Comparison of ENCODE assay signal across 17 cellular contexts in genomic region chr6:168004023-168004422, GRCh38. TPM values are rescaled to one million over a fixed set of nuclear protein-coding genes. Genes with fewer than 3 reads are reported as not detected.
DNase-seq lines count a peak whose midpoint lies in the region; ATAC-seq, FAIRE-seq and TF ChIP-seq lines count a peak whose summit lies in the region.
"Had no signal": no experiment of that assay in that cellular context is flagged by ENCODE, and none has a peak within 500 bp of the region (broad histone marks: within the 10 kb centered on the region; RNA-seq: fewer than 3 reads in every experiment).

No MANE protein-coding gene starts in this region.

- no peak for TF ChIP-seq POLR2A in endothelial cell of umbilical vein (IDR thresholded peaks at IDR 0.05; ENCODE audit: low read depth, low read length)

- ATAC-seq in right cardiac atrium: no peak
- no peak for ATAC-seq in psoas muscle
- ATAC-seq in GM19328 (IDR thresholded peaks at IDR 0.05; ENCODE audit: unreplicated experiment): no peak
- ATAC-seq: GM23338 had no signal

- peak overlapping the region; percentile 47 for H2AFZ ChIP-seq in endothelial cell of umbilical vein (ENCODE audit: low read depth, low read length)
- H2AFZ ChIP-seq: GM23338 had no signal

- POLR2A ChIA-PET in endothelial cell of umbilical vein (lab: Charles Lee): no interaction called here

- CTCF ChIA-PET in endothelial cell of umbilical vein (lab: Charles Lee): interaction anchor here (0.8 to 1.2 kb wide), 2 partner anchors 9 to 28 kb away, joined by 3 to 4 read pairs; no protein-coding TSS in a partner anchor

- H3K4me3 ChIP-seq in left ventricle myocardium inferior (no peak overlapping the region), right cardiac atrium (ENCODE audit: low read length) (no peak overlapping the region), endothelial cell of umbilical vein (replicated peaks in 1 of 3; ENCODE audit: insufficient read depth in 1 of 3, low read depth in 1 of 3, low read length in 3 of 3) (no peak overlapping the region), psoas muscle (no peak overlapping the region), thymus (ENCODE audit: low read length) (no peak overlapping the region)
- H3K4me3 ChIP-seq: GM23338 had no signal

- dilution Hi-C loops in endothelial cell of umbilical vein (cut with MboI; ENCODE audit: extremely low pct_ligation_motif_present, low sequenced_read_pairs): no loop called here

- no peak overlapping the region for H3K9ac ChIP-seq in endothelial cell of umbilical vein (replicated peaks; ENCODE audit: extremely low read depth, insufficient read depth, low read length)

- H3K9me1 ChIP-seq in endothelial cell of umbilical vein (replicated peaks; ENCODE audit: control insufficient read depth, extremely low read depth, insufficient read depth, low read length): no peaks in the 10 kb centered on the region

- peak overlapping the region; percentile 55 for H3K27ac ChIP-seq in left ventricle myocardium inferior (replicated peaks)
- H3K27ac ChIP-seq in right cardiac atrium (ENCODE audit: low read length): no peak overlapping the region
- no peak overlapping the region for H3K27ac ChIP-seq in endothelial cell of umbilical vein (ENCODE audit: insufficient read depth, low read depth, low read length)
- H3K27ac ChIP-seq in psoas muscle: peak overlapping the region; percentile 46
- peak overlapping the region; percentile 33 for H3K27ac ChIP-seq in thymus (ENCODE audit: low read depth)

- H3K4me2 ChIP-seq in endothelial cell of umbilical vein (ENCODE audit: insufficient read depth, low read length): no peak overlapping the region
- H3K4me2 ChIP-seq: GM23338 had no signal

- no peak for DNase-seq in left ventricle myocardium inferior
- no peak for DNase-seq in right cardiac atrium
- DNase-seq in endothelial cell of umbilical vein (ENCODE audit: low read depth, low spot score): peak; percentile 7
- DNase-seq in psoas muscle: no peak
- DNase-seq in NCI-H524 (lab: John Stamatoyannopoulos, UW): no peak
- DNase-seq in urothelium cell line (ENCODE audit: low spot score): no peak
- DNase-seq: AML-193; C1 segment of cervical spinal cord; Calu3; CD4-positive, alpha-beta T cell; DMS 273 treated with DMSO at 0.1 percent for 48 hours; H7 had no signal

- FAIRE-seq in endothelial cell of umbilical vein (lab: Jason Lieb, UNC) (no peak), urothelium cell line (lab: Jason Lieb, UNC) (no peak)
- FAIRE-seq: A204.1 had no signal

- intact Hi-C loops in left ventricle myocardium inferior (cut with micrococcal nuclease) (no loop called here), right cardiac atrium (cut with DNase I) (no loop called here), endothelial cell of umbilical vein (cut with micrococcal nuclease) (no loop called here), psoas muscle (cut with DNase I) (no loop called here)

- H3K4me1 ChIP-seq in left ventricle myocardium inferior: peaks cover 25% of the 10 kb centered on the region
- no peaks in the 10 kb centered on the region for H3K4me1 ChIP-seq in right cardiac atrium (ENCODE audit: control insufficient read depth, insufficient read depth, low read length)
- H3K4me1 ChIP-seq in endothelial cell of umbilical vein (ENCODE audit: control insufficient read depth, extremely low read depth, insufficient read depth, low read length): peaks cover 27% of the 10 kb centered on the region
- H3K4me1 ChIP-seq in psoas muscle: no peaks in the 10 kb centered on the region
- H3K4me1 ChIP-seq in thymus (ENCODE audit: control insufficient read depth, insufficient read depth, low read length): no peaks in the 10 kb centered on the region

- TF ChIP-seq CTCF in left ventricle myocardium inferior (IDR thresholded peaks at IDR 0.05; ENCODE audit: borderline replicate concordance) (no peak), endothelial cell of umbilical vein (IDR thresholded peaks at IDR 0.05; ENCODE audit: extremely low read depth in 1 of 2, insufficient read depth in 1 of 2, low read depth in 1 of 2, low read length in 2 of 2) (no peak), psoas muscle (IDR thresholded peaks at IDR 0.05) (no peak)

- peaks cover 6% of the 10 kb centered on the region for H3K27me3 ChIP-seq in left ventricle myocardium inferior (ENCODE audit: low read depth)
- no peaks in the 10 kb centered on the region for H3K27me3 ChIP-seq in right cardiac atrium (ENCODE audit: control insufficient read depth, insufficient read depth)
- no peaks in the 10 kb centered on the region for H3K27me3 ChIP-seq in endothelial cell of umbilical vein (ENCODE audit: control insufficient read depth in 2 of 2, insufficient read depth in 2 of 2, low read length in 2 of 2)
- H3K27me3 ChIP-seq in psoas muscle (ENCODE audit: insufficient read depth in 3 of 3, low read length in 2 of 3): peaks cover 0 to 5% (median 0%) of the 10 kb centered on the region in 3 donors
- H3K27me3 ChIP-seq in thymus (ENCODE audit: control insufficient read depth, insufficient read depth): no peaks in the 10 kb centered on the region

- BruUV-seq in endothelial cell of umbilical vein (replicated peaks; lab: Mats Ljungman, UMichigan): no TSS peak

- H4K20me1 ChIP-seq in endothelial cell of umbilical vein (replicated peaks; ENCODE audit: control insufficient read depth, extremely low read depth, insufficient read depth, low read length): no peaks in the 10 kb centered on the region

- H3K9me3 ChIP-seq in left ventricle myocardium inferior (replicated peaks) (peaks cover 7% of the 10 kb centered on the region), right cardiac atrium (ENCODE audit: control insufficient read depth, low read length) (no peaks in the 10 kb centered on the region), endothelial cell of umbilical vein (replicated peaks; ENCODE audit: control insufficient read depth, insufficient read depth, low read length) (no peaks in the 10 kb centered on the region), psoas muscle (peaks cover 4% of the 10 kb centered on the region), thymus (ENCODE audit: control insufficient read depth) (no peaks in the 10 kb centered on the region)

- no peaks in the 10 kb centered on the region for H3K79me2 ChIP-seq in endothelial cell of umbilical vein (ENCODE audit: control insufficient read depth, insufficient read depth, low read length)

- no peaks in the 10 kb centered on the region for H3K36me3 ChIP-seq in left ventricle myocardium inferior
- H3K36me3 ChIP-seq in endothelial cell of umbilical vein (ENCODE audit: control insufficient read depth in 2 of 2, extremely low read depth in 1 of 2, insufficient read depth in 2 of 2, low read length in 2 of 2): no peaks in the 10 kb centered on the region
- no peaks in the 10 kb centered on the region for H3K36me3 ChIP-seq in psoas muscle (ENCODE audit: insufficient read depth in 1 of 2, low read depth in 1 of 2)
- H3K36me3 ChIP-seq in thymus (ENCODE audit: control insufficient read depth, insufficient read depth): no peaks in the 10 kb centered on the region

- WGBS in right cardiac atrium: 61% methylated on average over 7 of the region's 7 CpGs
- 57 to 67% (median 64%) methylated on average over 7 of the region's 7 CpGs for WGBS in psoas muscle, 3 donors
- 80% methylated on average over 7 of the region's 7 CpGs for WGBS in thymus

TF ChIP-seq in endothelial cell of umbilical vein, 7 proteins besides CTCF, POLR2A, EP300 and RAD21:
- TF ChIP-seq FOS (IDR thresholded peaks at IDR 0.05; ENCODE audit: borderline replicate concordance, insufficient read depth, low read length): no peak
- no peak for TF ChIP-seq MAX (IDR thresholded peaks at IDR 0.05; ENCODE audit: insufficient read depth, insufficient read length)
- TF ChIP-seq POLR2AphosphoS5 (IDR thresholded peaks at IDR 0.05; ENCODE audit: insufficient read depth, low read depth, low read length): no peak
- TF ChIP-seq EZH2 (IDR thresholded peaks at IDR 0.05; ENCODE audit: borderline replicate concordance, low read depth, low read length, severe bottlenecking): no peak
- TF ChIP-seq GATA2 (IDR thresholded peaks at IDR 0.05; ENCODE audit: insufficient read depth, insufficient read length, low read depth, low read length): no peak
- no peak for TF ChIP-seq JUN (IDR thresholded peaks at IDR 0.05; ENCODE audit: borderline replicate concordance, insufficient read depth, insufficient read length, low read depth)
- TF ChIP-seq MYC (IDR thresholded peaks at IDR 0.05; ENCODE audit: low read depth, low read length): no peak
TF ChIP-seq in endothelial cell of umbilical vein: peak in this region for 0.

RNA-seq across cellular contexts. Expression of gene KIF25, which starts 6.6 kb away (rescaled TPM):
- total RNA-seq in left ventricle myocardium inferior (0.22 TPM), right cardiac atrium (under 1 TPM in 1 of 4 donors, not detected in 3; 0.29 TPM), endothelial cell of umbilical vein (not detected in 2 replicates), psoas muscle (under 1 TPM in 2 of 4 donors, not detected in 2; 0.20 to 0.43 TPM)
- polyA plus RNA-seq in right cardiac atrium (0.25 TPM), endothelial cell of umbilical vein (not detected in 2 replicates), psoas muscle (under 1 TPM; 0.10 to 0.23 (median 0.14) TPM), thymus (1.5 TPM)
- polyA plus RNA-seq in endothelial cell of umbilical vein (2011; cell fraction: cytosol; rRNA removed): not detected in 2 replicates
- polyA plus RNA-seq in endothelial cell of umbilical vein (2011; cell fraction: nucleus; rRNA removed): not detected in 2 replicates
- polyA plus RNA-seq in endothelial cell of umbilical vein (2012): not detected in 2 replicates
- polyA minus RNA-seq in endothelial cell of umbilical vein: not detected in 2 replicates
- not detected for polyA minus RNA-seq in endothelial cell of umbilical vein (2011; cell fraction: cytosol; rRNA and poly(A)+ RNA removed)
- not detected in 2 replicates for polyA minus RNA-seq in endothelial cell of umbilical vein (2011; cell fraction: nucleus; rRNA and poly(A)+ RNA removed)
- total RNA-seq: Calu3; CD4-positive, alpha-beta T cell; Daoy had no signal

Comparison
In these comparisons a context has a peak if more than half of its experiments do, and no peak if none do; other contexts are left out.
1. H3K27ac ChIP-seq: peak in left ventricle myocardium inferior (single experiment), psoas muscle (single experiment) and thymus (single experiment); none in right cardiac atrium (single experiment) and endothelial cell of umbilical vein (single experiment).